ENCODE assay signal across 27 cellular contexts in the genomic region with DNA sequence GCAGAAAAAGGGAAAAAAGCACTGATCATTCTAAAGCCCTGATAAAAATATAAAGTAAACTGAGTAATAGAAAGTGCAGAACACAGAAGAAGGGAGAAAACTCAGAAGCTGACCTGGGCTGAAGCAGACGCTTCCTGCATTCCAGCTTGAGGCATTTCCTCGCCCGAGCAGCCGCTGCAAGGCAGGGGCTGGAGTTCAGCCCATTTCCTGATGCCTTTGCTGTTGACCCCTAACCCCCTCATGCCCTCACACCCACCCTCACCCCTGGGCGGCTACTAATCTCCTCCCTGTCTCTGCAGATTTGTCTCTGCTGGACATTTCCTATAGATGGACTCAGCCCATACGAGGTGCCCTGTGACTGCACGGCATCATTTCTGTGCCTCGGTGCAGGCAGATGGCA.
"Had no signal": no experiment of that assay in that cellular context is flagged by ENCODE, and none has a peak within 500 bp of the region (broad histone marks: within the 10 kb centered on the region; RNA-seq: fewer than 3 reads in every experiment).

No MANE protein-coding gene starts in this region.

- H3K27ac Mint-ChIP-seq: natural killer cell; nephron; progenitor cell of endocrine pancreas; stimulated activated effector memory CD8-positive, alpha-beta T cell treated with anti-CD3 and anti-CD28 coated beads, Interleukin-12 subunit alpha, Interleukin-12 subunit beta, amount 100 ng/mL, for 72 hours; stimulated activated naive B cell treated with anti-CD40 and anti-IgM and Interleukin-4, amounts not matched to agents 10 μg/mL and 1 μg/mL and 100 μg/mL, for 72 hours; stimulated activated naive CD8-positive, alpha-beta T cell treated with anti-CD3 and anti-CD28 coated beads, Interleukin-15, Interleukin-2, amounts not matched to agents 100 ng/mL and 50 ng/mL, for 24 hours had no signal

- H3K36me3 Mint-ChIP-seq: natural killer cell; stimulated activated effector memory CD8-positive, alpha-beta T cell treated with anti-CD3 and anti-CD28 coated beads, Interleukin-12 subunit alpha, Interleukin-12 subunit beta, amount 100 ng/mL, for 72 hours had no signal

- ATAC-seq: natural killer cell; pancreas; psoas muscle; right cardiac atrium; right lobe of liver; stimulated activated effector memory CD8-positive, alpha-beta T cell treated with anti-CD3 and anti-CD28 coated beads, Interleukin-12 subunit alpha, Interleukin-12 subunit beta, amount 100 ng/mL, for 72 hours; stimulated activated naive B cell treated with anti-CD40 and anti-IgM and Interleukin-4, amounts not matched to agents 10 μg/mL and 1 μg/mL and 100 μg/mL, for 72 hours had no signal

- FAIRE-seq: pancreas, small intestine, urothelium cell line had no signal

- H3K4me3 ChIP-seq: pancreas, psoas muscle, right lobe of liver, sigmoid colon, stomach, thoracic aorta, thyroid gland, tibial nerve, upper lobe of left lung, vagina had no signal

- H3K9me3 Mint-ChIP-seq: natural killer cell had no signal

- H3K36me3 ChIP-seq: neutrophil, pancreas, right lobe of liver, sigmoid colon, stomach, thoracic aorta, thyroid gland, tibial nerve, upper lobe of left lung, vagina had no signal

- H3K4me1 ChIP-seq: psoas muscle, right lobe of liver, sigmoid colon, stomach, thyroid gland had no signal

- H3K27ac ChIP-seq: neutrophil, pancreas, psoas muscle, right lobe of liver, sigmoid colon, stomach, thoracic aorta, thyroid gland, tibial nerve, upper lobe of left lung, vagina had no signal

- H3K27me3 ChIP-seq: pancreas, right lobe of liver, thyroid gland, upper lobe of left lung, vagina had no signal

- H3K4me3 Mint-ChIP-seq: natural killer cell; nephron; stimulated activated effector memory CD8-positive, alpha-beta T cell treated with anti-CD3 and anti-CD28 coated beads, Interleukin-12 subunit alpha, Interleukin-12 subunit beta, amount 100 ng/mL, for 72 hours; stimulated activated naive B cell treated with anti-CD40 and anti-IgM and Interleukin-4, amounts not matched to agents 10 μg/mL and 1 μg/mL and 100 μg/mL, for 72 hours; stimulated activated naive CD8-positive, alpha-beta T cell treated with anti-CD3 and anti-CD28 coated beads, Interleukin-15, Interleukin-2, amounts not matched to agents 100 ng/mL and 50 ng/mL, for 24 hours had no signal

- H3K4me1 Mint-ChIP-seq: natural killer cell; stimulated activated effector memory CD8-positive, alpha-beta T cell treated with anti-CD3 and anti-CD28 coated beads, Interleukin-12 subunit alpha, Interleukin-12 subunit beta, amount 100 ng/mL, for 72 hours; stimulated activated naive B cell treated with anti-CD40 and anti-IgM and Interleukin-4, amounts not matched to agents 10 μg/mL and 1 μg/mL and 100 μg/mL, for 72 hours had no signal

- DNase-seq: natural killer cell; nucleus accumbens; sigmoid colon; small intestine; stimulated activated CD4-positive, alpha-beta T cell treated with anti-CD3 and anti-CD28 coated beads, Interleukin-15, amount 100 ng/mL, for 24 hours; stimulated activated CD4-positive, alpha-beta T cell treated with anti-CD3 and anti-CD28 coated beads, Interleukin-2, amount 100 ng/mL, for 24 hours; stimulated activated CD4-positive, alpha-beta T cell treated with anti-CD3 and anti-CD28 coated beads, Interleukin-2, amount 100 ng/mL, for 48 hours; stimulated activated CD4-positive, alpha-beta T cell treated with anti-CD3 and anti-CD28 coated beads, Interleukin-4, amount 100 ng/mL, for 24 hours; stimulated activated naive B cell treated with anti-CD40 and anti-IgM and Interleukin-4, amounts not matched to agents 10 μg/mL and 1 μg/mL and 100 μg/mL, for 72 hours; stimulated activated naive CD4-positive, alpha-beta T cell treated with Interleukin-2 at 50 U/mL for 16 hours; stomach; thyroid gland; trophoblast cell; upper lobe of left lung had no signal

- H3K9me3 ChIP-seq: pancreas, psoas muscle, right lobe of liver, sigmoid colon, thoracic aorta, thyroid gland, vagina had no signal
